12 cellular contexts compared by ENCODE assay signal in genomic region chr13:95564948-95565347, GRCh38. TPM values are rescaled to one million over a fixed set of nuclear protein-coding genes. Genes with fewer than 3 reads are reported as not detected.
A peak's percentile ranks its signal among the peaks of the same experiment; 100 is the strongest.
DNase-seq lines count a peak whose midpoint lies in the region; ATAC-seq and TF ChIP-seq lines count a peak whose summit lies in the region.
"Had no signal": no experiment of that assay in that cellular context is flagged by ENCODE, and none has a peak within 500 bp of the region (broad histone marks: within the 10 kb centered on the region; RNA-seq: fewer than 3 reads in every experiment).

No MANE protein-coding gene starts in this region.

- DNase-seq in AG10803 (ENCODE audit: low read depth) = peak; percentile 43
- DNase-seq in HT1080 (ENCODE audit: low read depth) = peak; percentile 71
- DNase-seq in astrocyte of the hippocampus (ENCODE audit: low read depth, low spot score) = peak; percentile 53
- DNase-seq in glomerular visceral epithelial cell (ENCODE audit: extremely low spot score) = peak; percentile 43
- DNase-seq in NCI-H1694 (lab: John Stamatoyannopoulos, UW) = no peak
- DNase-seq in effector CD4-positive, alpha-beta T cell = no peak
- DNase-seq: activated naive CD8-positive, alpha-beta T cell treated with anti-CD3 and anti-CD28 coated beads, Interleukin-2, amount 50 U/mL, for 24 hours; T1000 had no signal

- H3K4me3 ChIP-seq in AG10803 (ENCODE audit: low read length) = no peak overlapping the region
- H3K4me3 ChIP-seq: BLaER1 had no signal

- TF ChIP-seq CTCF in AG10803 (conservative IDR thresholded peaks at IDR 0.05; ENCODE audit: low read length) = no peak

- ATAC-seq in HG02885 (IDR thresholded peaks at IDR 0.05; ENCODE audit: poor library complexity, unreplicated experiment) (no peak), HG02588 (IDR thresholded peaks at IDR 0.05; ENCODE audit: unreplicated experiment) (no peak)
- ATAC-seq: activated naive CD8-positive, alpha-beta T cell treated with anti-CD3 and anti-CD28 coated beads, Interleukin-2, amount 50 U/mL, for 24 hours had no signal

RNA-seq across cellular contexts. Expression of gene CLDN10, which starts 12.4 kb away (rescaled TPM):
- not detected in 2 replicates for total RNA-seq in HT1080 (2014; rRNA removed; shearing (Covaris generic))
- polyA plus RNA-seq in HT1080 (2015; cell fraction: cytosol; rRNA removed) = not detected in 2 replicates
- polyA plus RNA-seq in HT1080 (2015; cell fraction: nucleus; rRNA removed) = not detected in 2 replicates
- total RNA-seq: myocyte had no signal

Comparison
In these comparisons a context has a peak if more than half of its experiments do, and no peak if none do; other contexts are left out.
1. DNase-seq: peak in AG10803 (single experiment), HT1080 (single experiment), astrocyte of the hippocampus (single experiment) and glomerular visceral epithelial cell (single experiment); none in NCI-H1694 (single experiment) and effector CD4-positive, alpha-beta T cell (single experiment).